Comparison of ENCODE assay signal across 1 cellular context in the genomic region with DNA sequence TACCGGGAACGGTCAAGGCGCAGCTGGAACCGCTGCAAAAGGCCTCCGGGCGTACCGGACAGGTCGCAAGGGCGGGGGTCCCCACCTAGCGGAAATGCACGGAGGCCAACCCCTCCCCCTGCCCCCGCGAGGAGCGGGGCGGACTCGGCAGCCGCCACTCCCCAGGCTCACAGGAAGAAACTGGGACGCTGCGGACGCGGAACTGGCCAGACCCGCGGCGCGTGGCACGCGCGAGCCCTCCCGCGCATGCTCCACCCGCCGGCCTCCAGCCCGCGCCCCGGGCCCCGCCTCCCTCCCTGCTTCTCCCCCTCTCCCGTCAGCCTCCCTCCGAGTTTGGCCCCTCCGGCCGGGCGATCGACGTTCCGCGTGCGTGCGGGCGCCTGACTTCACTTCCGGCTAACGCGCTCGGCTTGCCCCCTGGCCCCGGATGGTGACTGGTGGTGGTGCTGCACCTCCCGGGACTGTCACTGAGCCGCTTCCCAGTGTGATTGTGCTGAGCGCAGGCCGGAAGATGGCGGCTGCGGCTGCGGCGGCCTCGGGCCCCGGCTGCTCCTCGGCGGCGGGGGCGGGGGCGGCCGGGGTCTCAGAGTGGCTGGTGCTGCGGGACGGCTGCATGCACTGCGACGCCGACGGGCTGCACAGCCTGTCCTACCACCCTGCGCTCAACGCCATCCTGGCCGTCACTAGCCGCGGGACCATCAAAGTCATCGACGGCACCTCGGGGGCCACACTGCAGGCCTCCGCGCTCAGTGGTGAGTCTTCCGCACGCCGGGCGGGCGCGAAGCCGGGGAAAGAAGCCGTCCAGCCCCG.
TF ChIP-seq lines count a peak whose summit lies in the region.

A gene with protein sequence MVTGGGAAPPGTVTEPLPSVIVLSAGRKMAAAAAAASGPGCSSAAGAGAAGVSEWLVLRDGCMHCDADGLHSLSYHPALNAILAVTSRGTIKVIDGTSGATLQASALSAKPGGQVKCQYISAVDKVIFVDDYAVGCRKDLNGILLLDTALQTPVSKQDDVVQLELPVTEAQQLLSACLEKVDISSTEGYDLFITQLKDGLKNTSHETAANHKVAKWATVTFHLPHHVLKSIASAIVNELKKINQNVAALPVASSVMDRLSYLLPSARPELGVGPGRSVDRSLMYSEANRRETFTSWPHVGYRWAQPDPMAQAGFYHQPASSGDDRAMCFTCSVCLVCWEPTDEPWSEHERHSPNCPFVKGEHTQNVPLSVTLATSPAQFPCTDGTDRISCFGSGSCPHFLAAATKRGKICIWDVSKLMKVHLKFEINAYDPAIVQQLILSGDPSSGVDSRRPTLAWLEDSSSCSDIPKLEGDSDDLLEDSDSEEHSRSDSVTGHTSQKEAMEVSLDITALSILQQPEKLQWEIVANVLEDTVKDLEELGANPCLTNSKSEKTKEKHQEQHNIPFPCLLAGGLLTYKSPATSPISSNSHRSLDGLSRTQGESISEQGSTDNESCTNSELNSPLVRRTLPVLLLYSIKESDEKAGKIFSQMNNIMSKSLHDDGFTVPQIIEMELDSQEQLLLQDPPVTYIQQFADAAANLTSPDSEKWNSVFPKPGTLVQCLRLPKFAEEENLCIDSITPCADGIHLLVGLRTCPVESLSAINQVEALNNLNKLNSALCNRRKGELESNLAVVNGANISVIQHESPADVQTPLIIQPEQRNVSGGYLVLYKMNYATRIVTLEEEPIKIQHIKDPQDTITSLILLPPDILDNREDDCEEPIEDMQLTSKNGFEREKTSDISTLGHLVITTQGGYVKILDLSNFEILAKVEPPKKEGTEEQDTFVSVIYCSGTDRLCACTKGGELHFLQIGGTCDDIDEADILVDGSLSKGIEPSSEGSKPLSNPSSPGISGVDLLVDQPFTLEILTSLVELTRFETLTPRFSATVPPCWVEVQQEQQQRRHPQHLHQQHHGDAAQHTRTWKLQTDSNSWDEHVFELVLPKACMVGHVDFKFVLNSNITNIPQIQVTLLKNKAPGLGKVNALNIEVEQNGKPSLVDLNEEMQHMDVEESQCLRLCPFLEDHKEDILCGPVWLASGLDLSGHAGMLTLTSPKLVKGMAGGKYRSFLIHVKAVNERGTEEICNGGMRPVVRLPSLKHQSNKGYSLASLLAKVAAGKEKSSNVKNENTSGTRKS (N-terminal part only) (plus strand): TSS at position 289 of the 810 bp plus-strand sequence. CDS start 139 bp downstream, at position 428.

TF ChIP-seq in K562, 482 proteins besides CTCF, POLR2A, EP300 and RAD21 (continued from another document and continues in another):
- TF ChIP-seq, protein P1, sequence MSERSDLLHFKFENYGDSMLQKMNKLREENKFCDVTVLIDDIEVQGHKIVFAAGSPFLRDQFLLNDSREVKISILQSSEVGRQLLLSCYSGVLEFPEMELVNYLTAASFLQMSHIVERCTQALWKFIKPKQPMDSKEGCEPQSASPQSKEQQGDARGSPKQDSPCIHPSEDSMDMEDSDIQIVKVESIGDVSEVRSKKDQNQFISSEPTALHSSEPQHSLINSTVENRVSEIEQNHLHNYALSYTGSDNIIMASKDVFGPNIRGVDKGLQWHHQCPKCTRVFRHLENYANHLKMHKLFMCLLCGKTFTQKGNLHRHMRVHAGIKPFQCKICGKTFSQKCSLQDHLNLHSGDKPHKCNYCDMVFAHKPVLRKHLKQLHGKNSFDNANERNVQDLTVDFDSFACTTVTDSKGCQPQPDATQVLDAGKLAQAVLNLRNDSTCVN (CRISPR knock-in tag; IDR thresholded peaks at IDR 0.05) = no peak
- TF ChIP-seq, protein P2, sequence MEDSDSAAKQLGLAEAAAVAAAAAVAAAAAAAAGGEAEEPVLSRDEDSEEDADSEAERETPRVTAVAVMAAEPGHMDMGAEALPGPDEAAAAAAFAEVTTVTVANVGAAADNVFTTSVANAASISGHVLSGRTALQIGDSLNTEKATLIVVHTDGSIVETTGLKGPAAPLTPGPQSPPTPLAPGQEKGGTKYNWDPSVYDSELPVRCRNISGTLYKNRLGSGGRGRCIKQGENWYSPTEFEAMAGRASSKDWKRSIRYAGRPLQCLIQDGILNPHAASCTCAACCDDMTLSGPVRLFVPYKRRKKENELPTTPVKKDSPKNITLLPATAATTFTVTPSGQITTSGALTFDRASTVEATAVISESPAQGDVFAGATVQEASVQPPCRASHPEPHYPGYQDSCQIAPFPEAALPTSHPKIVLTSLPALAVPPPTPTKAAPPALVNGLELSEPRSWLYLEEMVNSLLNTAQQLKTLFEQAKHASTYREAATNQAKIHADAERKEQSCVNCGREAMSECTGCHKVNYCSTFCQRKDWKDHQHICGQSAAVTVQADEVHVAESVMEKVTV (CRISPR knock-in tag; IDR thresholded peaks at IDR 0.05) = no peak
- TF ChIP-seq, protein P3, sequence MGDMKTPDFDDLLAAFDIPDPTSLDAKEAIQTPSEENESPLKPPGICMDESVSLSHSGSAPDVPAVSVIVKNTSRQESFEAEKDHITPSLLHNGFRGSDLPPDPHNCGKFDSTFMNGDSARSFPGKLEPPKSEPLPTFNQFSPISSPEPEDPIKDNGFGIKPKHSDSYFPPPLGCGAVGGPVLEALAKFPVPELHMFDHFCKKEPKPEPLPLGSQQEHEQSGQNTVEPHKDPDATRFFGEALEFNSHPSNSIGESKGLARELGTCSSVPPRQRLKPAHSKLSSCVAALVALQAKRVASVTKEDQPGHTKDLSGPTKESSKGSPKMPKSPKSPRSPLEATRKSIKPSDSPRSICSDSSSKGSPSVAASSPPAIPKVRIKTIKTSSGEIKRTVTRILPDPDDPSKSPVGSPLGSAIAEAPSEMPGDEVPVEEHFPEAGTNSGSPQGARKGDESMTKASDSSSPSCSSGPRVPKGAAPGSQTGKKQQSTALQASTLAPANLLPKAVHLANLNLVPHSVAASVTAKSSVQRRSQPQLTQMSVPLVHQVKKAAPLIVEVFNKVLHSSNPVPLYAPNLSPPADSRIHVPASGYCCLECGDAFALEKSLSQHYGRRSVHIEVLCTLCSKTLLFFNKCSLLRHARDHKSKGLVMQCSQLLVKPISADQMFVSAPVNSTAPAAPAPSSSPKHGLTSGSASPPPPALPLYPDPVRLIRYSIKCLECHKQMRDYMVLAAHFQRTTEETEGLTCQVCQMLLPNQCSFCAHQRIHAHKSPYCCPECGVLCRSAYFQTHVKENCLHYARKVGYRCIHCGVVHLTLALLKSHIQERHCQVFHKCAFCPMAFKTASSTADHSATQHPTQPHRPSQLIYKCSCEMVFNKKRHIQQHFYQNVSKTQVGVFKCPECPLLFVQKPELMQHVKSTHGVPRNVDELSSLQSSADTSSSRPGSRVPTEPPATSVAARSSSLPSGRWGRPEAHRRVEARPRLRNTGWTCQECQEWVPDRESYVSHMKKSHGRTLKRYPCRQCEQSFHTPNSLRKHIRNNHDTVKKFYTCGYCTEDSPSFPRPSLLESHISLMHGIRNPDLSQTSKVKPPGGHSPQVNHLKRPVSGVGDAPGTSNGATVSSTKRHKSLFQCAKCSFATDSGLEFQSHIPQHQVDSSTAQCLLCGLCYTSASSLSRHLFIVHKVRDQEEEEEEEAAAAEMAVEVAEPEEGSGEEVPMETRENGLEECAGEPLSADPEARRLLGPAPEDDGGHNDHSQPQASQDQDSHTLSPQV (IDR thresholded peaks at IDR 0.05) = 0 out of 2 replicates have a peak, but pooled peaks have one; percentile 11
- no peak for TF ChIP-seq ZNF253 (CRISPR knock-in tag; conservative IDR thresholded peaks at IDR 0.05)
- peak; percentile 94 to 96 for TF ChIP-seq MAZ (CRISPR knock-in tag; conservative IDR thresholded peaks at IDR 0.05 in 1 of 2, IDR thresholded peaks at IDR 0.05 in 1 of 2)
- no peak for TF ChIP-seq HMG20B (CRISPR knock-in tag; IDR thresholded peaks at IDR 0.05)
- TF ChIP-seq, protein P4, sequence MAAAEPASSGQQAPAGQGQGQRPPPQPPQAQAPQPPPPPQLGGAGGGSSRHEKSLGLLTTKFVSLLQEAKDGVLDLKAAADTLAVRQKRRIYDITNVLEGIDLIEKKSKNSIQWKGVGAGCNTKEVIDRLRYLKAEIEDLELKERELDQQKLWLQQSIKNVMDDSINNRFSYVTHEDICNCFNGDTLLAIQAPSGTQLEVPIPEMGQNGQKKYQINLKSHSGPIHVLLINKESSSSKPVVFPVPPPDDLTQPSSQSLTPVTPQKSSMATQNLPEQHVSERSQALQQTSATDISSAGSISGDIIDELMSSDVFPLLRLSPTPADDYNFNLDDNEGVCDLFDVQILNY (CRISPR knock-in tag; IDR thresholded peaks at IDR 0.05) = no peak; the same call in 1 of the 2 replicates
- no peak for TF ChIP-seq SIRT6 (IDR thresholded peaks at IDR 0.05; ENCODE audit: low read depth, low read length)
- no peak for TF ChIP-seq ZNF41 (CRISPR knock-in tag; conservative IDR thresholded peaks at IDR 0.05)
- TF ChIP-seq, protein P5, sequence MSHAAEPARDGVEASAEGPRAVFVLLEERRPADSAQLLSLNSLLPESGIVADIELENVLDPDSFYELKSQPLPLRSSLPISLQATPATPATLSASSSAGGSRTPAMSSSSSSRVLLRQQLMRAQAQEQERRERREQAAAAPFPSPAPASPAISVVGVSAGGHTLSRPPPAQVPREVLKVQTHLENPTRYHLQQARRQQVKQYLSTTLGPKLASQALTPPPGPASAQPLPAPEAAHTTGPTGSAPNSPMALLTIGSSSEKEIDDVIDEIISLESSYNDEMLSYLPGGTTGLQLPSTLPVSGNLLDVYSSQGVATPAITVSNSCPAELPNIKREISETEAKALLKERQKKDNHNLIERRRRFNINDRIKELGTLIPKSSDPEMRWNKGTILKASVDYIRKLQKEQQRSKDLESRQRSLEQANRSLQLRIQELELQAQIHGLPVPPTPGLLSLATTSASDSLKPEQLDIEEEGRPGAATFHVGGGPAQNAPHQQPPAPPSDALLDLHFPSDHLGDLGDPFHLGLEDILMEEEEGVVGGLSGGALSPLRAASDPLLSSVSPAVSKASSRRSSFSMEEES (CRISPR knock-in tag; IDR thresholded peaks at IDR 0.05) = no peak
- TF ChIP-seq, protein P6, sequence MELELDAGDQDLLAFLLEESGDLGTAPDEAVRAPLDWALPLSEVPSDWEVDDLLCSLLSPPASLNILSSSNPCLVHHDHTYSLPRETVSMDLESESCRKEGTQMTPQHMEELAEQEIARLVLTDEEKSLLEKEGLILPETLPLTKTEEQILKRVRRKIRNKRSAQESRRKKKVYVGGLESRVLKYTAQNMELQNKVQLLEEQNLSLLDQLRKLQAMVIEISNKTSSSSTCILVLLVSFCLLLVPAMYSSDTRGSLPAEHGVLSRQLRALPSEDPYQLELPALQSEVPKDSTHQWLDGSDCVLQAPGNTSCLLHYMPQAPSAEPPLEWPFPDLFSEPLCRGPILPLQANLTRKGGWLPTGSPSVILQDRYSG (tag; conservative IDR thresholded peaks at IDR 0.05; ENCODE audit: low read depth) = no peak
- peak; percentile 57 for TF ChIP-seq JUND (IDR thresholded peaks at IDR 0.05; ENCODE audit: borderline replicate concordance, low read depth, low read length)
- peak; percentile 61; the same call in 1 of the 3 replicates for TF ChIP-seq JUND (tag; IDR thresholded peaks at IDR 0.05; ENCODE audit: borderline replicate concordance, low read depth, low read length)
- TF ChIP-seq FOXK1 (CRISPR knock-in tag; IDR thresholded peaks at IDR 0.05; ENCODE audit: borderline replicate concordance) = no peak
- TF ChIP-seq, protein P7, sequence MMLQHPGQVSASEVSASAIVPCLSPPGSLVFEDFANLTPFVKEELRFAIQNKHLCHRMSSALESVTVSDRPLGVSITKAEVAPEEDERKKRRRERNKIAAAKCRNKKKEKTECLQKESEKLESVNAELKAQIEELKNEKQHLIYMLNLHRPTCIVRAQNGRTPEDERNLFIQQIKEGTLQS (IDR thresholded peaks at IDR 0.05) = no peak; the same call in 1 of the 2 replicates
- TF ChIP-seq, protein P7 (CRISPR knock-in tag; conservative IDR thresholded peaks at IDR 0.05) = no peak
- no peak for TF ChIP-seq ARNT (IDR thresholded peaks at IDR 0.05)
- no peak for TF ChIP-seq PPARD (CRISPR knock-in tag; IDR thresholded peaks at IDR 0.05)
- peak; percentile 91 for TF ChIP-seq ZBTB7A (IDR thresholded peaks at IDR 0.05; ENCODE audit: borderline replicate concordance, control insufficient read depth, low read depth, low read length)
- TF ChIP-seq, protein P8, sequence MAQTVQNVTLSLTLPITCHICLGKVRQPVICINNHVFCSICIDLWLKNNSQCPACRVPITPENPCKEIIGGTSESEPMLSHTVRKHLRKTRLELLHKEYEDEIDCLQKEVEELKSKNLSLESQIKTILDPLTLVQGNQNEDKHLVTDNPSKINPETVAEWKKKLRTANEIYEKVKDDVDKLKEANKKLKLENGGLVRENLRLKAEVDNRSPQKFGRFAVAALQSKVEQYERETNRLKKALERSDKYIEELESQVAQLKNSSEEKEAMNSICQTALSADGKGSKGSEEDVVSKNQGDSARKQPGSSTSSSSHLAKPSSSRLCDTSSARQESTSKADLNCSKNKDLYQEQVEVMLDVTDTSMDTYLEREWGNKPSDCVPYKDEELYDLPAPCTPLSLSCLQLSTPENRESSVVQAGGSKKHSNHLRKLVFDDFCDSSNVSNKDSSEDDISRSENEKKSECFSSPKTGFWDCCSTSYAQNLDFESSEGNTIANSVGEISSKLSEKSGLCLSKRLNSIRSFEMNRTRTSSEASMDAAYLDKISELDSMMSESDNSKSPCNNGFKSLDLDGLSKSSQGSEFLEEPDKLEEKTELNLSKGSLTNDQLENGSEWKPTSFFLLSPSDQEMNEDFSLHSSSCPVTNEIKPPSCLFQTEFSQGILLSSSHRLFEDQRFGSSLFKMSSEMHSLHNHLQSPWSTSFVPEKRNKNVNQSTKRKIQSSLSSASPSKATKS (CRISPR knock-in tag; IDR thresholded peaks at IDR 0.05) = no peak
- TF ChIP-seq HNRNPL (IDR thresholded peaks at IDR 0.05; ENCODE audit: low read depth, low read length) = peak; percentile 28; the same call in 1 of the 2 replicates
- peak; percentile 95 for TF ChIP-seq GABPB1 (CRISPR knock-in tag; IDR thresholded peaks at IDR 0.05)
- no peak for TF ChIP-seq ZNF644 (tag; IDR thresholded peaks at IDR 0.05; ENCODE audit: low read depth)
- TF ChIP-seq, protein P9, sequence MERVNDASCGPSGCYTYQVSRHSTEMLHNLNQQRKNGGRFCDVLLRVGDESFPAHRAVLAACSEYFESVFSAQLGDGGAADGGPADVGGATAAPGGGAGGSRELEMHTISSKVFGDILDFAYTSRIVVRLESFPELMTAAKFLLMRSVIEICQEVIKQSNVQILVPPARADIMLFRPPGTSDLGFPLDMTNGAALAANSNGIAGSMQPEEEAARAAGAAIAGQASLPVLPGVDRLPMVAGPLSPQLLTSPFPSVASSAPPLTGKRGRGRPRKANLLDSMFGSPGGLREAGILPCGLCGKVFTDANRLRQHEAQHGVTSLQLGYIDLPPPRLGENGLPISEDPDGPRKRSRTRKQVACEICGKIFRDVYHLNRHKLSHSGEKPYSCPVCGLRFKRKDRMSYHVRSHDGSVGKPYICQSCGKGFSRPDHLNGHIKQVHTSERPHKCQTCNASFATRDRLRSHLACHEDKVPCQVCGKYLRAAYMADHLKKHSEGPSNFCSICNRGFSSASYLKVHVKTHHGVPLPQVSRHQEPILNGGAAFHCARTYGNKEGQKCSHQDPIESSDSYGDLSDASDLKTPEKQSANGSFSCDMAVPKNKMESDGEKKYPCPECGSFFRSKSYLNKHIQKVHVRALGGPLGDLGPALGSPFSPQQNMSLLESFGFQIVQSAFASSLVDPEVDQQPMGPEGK (CRISPR knock-in tag; IDR thresholded peaks at IDR 0.05; ENCODE audit: borderline replicate concordance) = no peak
